In the genomic region with DNA sequence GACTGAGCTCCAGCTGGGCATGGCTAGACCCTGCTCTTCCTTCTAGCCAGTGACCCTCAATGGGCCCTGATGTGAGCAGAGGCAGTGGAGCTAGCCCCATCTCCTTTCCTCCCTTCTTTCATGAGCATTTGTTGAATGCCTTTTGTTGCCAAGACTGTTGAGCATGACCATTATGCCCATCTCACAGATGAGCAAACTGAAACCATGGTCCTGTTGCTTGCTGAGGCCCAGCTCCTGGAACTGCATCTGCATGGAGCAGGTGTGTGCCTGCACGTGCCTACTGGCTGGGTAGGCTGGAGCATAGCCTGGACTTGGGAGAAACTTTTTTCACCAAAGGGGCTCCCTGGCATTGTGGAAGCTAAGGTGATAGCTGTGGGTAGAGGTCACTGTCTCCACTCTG, we compare ENCODE assay signal across 28 cellular contexts. TPM values are rescaled to one million over a fixed set of nuclear protein-coding genes. Genes with fewer than 3 reads are reported as not detected.
"Had no signal": no experiment of that assay in that cellular context is flagged by ENCODE, and none has a peak within 500 bp of the region (broad histone marks: within the 10 kb centered on the region; RNA-seq: fewer than 3 reads in every experiment).

No MANE protein-coding gene starts in this region.

- H3K36me3 ChIP-seq: left lung, ovary, right atrium auricular region, sigmoid colon, spleen, tibial nerve, upper lobe of left lung, vagina had no signal

- H3K36me3 Mint-ChIP-seq: mesothelial cell of epicardium; naive B cell; natural killer cell; stimulated activated memory B cell treated with anti-CD40 and anti-IgM and Interleukin-4, amounts not matched to agents 10 μg/mL and 1 μg/mL and 100 μg/mL, for 72 hours had no signal

- H3K4me1 Mint-ChIP-seq: natural killer cell had no signal

- H3K27ac ChIP-seq: left lung, ovary, right atrium auricular region, sigmoid colon, spleen, tibial nerve, upper lobe of left lung, vagina had no signal

- FAIRE-seq: kidney, small intestine had no signal

- H3K4me3 ChIP-seq: left lung, lung, ovary, right atrium auricular region, sigmoid colon, spleen, tibial nerve, upper lobe of left lung, vagina had no signal

- H3K27me3 ChIP-seq: ovary, right atrium auricular region, vagina had no signal

- H3K9me3 Mint-ChIP-seq: mesothelial cell of epicardium; naive B cell; natural killer cell; stimulated activated memory B cell treated with anti-CD40 and anti-IgM and Interleukin-4, amounts not matched to agents 10 μg/mL and 1 μg/mL and 100 μg/mL, for 72 hours; stimulated activated naive CD8-positive, alpha-beta T cell treated with anti-CD3 and anti-CD28 coated beads, Interleukin-15, amount 100 ng/mL, for 72 hours had no signal

- H3K9me3 ChIP-seq: left lung, ovary, right atrium auricular region, sigmoid colon, spleen, tibial nerve, upper lobe of left lung, vagina had no signal

- ATAC-seq: left colon; left lung; natural killer cell; stimulated activated memory B cell treated with anti-CD40 and anti-IgM and Interleukin-4, amounts not matched to agents 10 μg/mL and 1 μg/mL and 100 μg/mL, for 72 hours; stimulated activated naive CD8-positive, alpha-beta T cell treated with anti-CD3 and anti-CD28 coated beads, Interleukin-15, amount 100 ng/mL, for 72 hours had no signal

- DNase-seq: head of caudate nucleus; hippocampal formation; kidney; left colon; left lung; mesendoderm; naive B cell; natural killer cell; nucleus accumbens; ovary; sigmoid colon; small intestine; spleen; stimulated activated CD4-positive, alpha-beta T cell treated with anti-CD3 and anti-CD28 coated beads, Interleukin-2, amount 100 ng/mL, for 48 hours; stimulated activated CD4-positive, alpha-beta T cell treated with anti-CD3 and anti-CD28 coated beads, Interleukin-4, amount 100 ng/mL, for 4 hours; stimulated activated CD8-positive, alpha-beta memory T cell treated with anti-CD3 and anti-CD28 coated beads, Interleukin-4, amount 100 ng/mL, for 48 hours; stimulated activated naive CD4-positive, alpha-beta T cell treated with Interleukin-2 at 50 U/mL for 16 hours; stimulated activated naive CD8-positive, alpha-beta T cell treated with anti-CD3 and anti-CD28 coated beads, Interleukin-15, amount 100 ng/mL, for 72 hours; upper lobe of left lung had no signal

- H3K27ac Mint-ChIP-seq: mesothelial cell of epicardium; naive B cell; natural killer cell; progenitor cell of endocrine pancreas; stimulated activated memory B cell treated with anti-CD40 and anti-IgM and Interleukin-4, amounts not matched to agents 10 μg/mL and 1 μg/mL and 100 μg/mL, for 72 hours; stimulated activated naive CD8-positive, alpha-beta T cell treated with anti-CD3 and anti-CD28 coated beads, Interleukin-15, amount 100 ng/mL, for 72 hours had no signal

- H3K4me3 Mint-ChIP-seq: mesothelial cell of epicardium; naive B cell; natural killer cell; stimulated activated memory B cell treated with anti-CD40 and anti-IgM and Interleukin-4, amounts not matched to agents 10 μg/mL and 1 μg/mL and 100 μg/mL, for 72 hours; stimulated activated naive CD8-positive, alpha-beta T cell treated with anti-CD3 and anti-CD28 coated beads, Interleukin-15, amount 100 ng/mL, for 72 hours had no signal

RNA-seq across cellular contexts. Expression of gene WNK2, which starts 3.0 kb away (rescaled TPM):
- total RNA-seq: pulmonary artery endothelial cell, renal cortical epithelial cell had no signal
